Comparison of ENCODE assay signal across 7 cellular contexts in genomic region chr2:201871471-201871870, GRCh38.
"Had no signal": no experiment of that assay in that cellular context is flagged by ENCODE, and none has a peak within 500 bp of the region (broad histone marks: within the 10 kb centered on the region; RNA-seq: fewer than 3 reads in every experiment).

No MANE protein-coding gene starts in this region.

- H3K9me3 ChIP-seq: HAP-1 had no signal

- H3K4me3 ChIP-seq: GM23338, HAP-1, K562 had no signal

- FAIRE-seq: K562 had no signal

- H3K27ac Mint-ChIP-seq: GM23338, HFFc6 had no signal

- H3K9me3 Mint-ChIP-seq: GM23338, HFFc6 had no signal

- H3K36me3 ChIP-seq: HAP-1 had no signal

- H3K4me3 Mint-ChIP-seq: GM23338, HFFc6 had no signal

- H3K27ac ChIP-seq: HL-60 had no signal

- DNase-seq: H7, HFFc6, IMR-90 had no signal
